ENCODE assay signal across 18 cellular contexts in the genomic region with DNA sequence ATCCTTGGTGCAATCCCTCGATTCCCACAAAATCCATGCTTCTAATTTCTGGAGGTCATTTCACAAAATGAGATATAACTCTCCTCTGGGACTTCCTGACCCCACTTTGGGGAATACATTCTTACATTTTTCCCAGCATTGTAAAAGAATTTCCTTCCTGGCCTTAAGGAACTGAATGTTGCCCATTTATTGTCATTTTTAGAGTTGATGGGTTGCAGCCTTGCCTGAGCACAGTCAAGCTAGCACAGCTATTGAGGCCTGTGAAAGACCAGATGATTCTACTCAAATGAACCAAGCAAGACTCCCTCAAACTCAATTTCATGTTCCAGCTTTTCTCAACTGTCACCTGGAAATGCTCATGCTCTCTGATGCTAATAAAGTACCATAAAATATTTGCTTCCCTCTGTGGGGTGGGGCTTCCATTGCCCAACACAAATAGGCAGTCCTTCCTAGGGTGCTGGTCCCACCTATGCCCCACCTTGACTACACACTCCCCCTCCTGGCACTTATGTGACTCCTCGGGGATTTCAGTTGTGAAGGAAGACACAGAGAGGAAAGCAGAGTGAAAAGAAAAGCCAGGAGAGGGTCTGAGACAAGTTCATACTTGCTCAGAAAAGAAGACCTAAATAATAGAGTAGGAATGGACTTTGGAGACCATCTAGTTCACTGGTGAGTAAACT.
"Had no signal": no experiment of that assay in that cellular context is flagged by ENCODE, and none has a peak within 500 bp of the region (broad histone marks: within the 10 kb centered on the region; RNA-seq: fewer than 3 reads in every experiment).

No MANE protein-coding gene starts in this region.

- ATAC-seq: activated naive CD4-positive, alpha-beta T cell treated with anti-CD3 and anti-CD28 coated beads, Interleukin-2, amount 50 U/mL, for 72 hours; foreskin keratinocyte; natural killer cell; stimulated activated memory B cell treated with anti-CD40 and anti-IgM and Interleukin-4, amounts not matched to agents 10 μg/mL and 1 μg/mL and 100 μg/mL, for 72 hours; upper lobe of right lung had no signal

- H3K9me3 ChIP-seq: esophagus muscularis mucosa, spleen, upper lobe of right lung had no signal

- H3K4me1 Mint-ChIP-seq: natural killer cell; stimulated activated memory B cell treated with anti-CD40 and anti-IgM and Interleukin-4, amounts not matched to agents 10 μg/mL and 1 μg/mL and 100 μg/mL, for 72 hours had no signal

- H3K4me1 ChIP-seq: esophagus muscularis mucosa, foreskin keratinocyte, parathyroid adenoma, upper lobe of right lung had no signal

- H3K9ac ChIP-seq: parathyroid adenoma had no signal

- H3K4me3 Mint-ChIP-seq: natural killer cell; stimulated activated memory B cell treated with anti-CD40 and anti-IgM and Interleukin-4, amounts not matched to agents 10 μg/mL and 1 μg/mL and 100 μg/mL, for 72 hours had no signal

- H3K36me3 ChIP-seq: esophagus muscularis mucosa, spleen, upper lobe of right lung, WERI-Rb-1 had no signal

- H3K79me2 ChIP-seq: parathyroid adenoma had no signal

- H3K9me3 Mint-ChIP-seq: activated naive CD4-positive, alpha-beta T cell treated with anti-CD3 and anti-CD28 coated beads, Interleukin-2, amount 50 U/mL, for 72 hours; natural killer cell; stimulated activated memory B cell treated with anti-CD40 and anti-IgM and Interleukin-4, amounts not matched to agents 10 μg/mL and 1 μg/mL and 100 μg/mL, for 72 hours had no signal

- DNase-seq: activated CD4-positive, alpha-beta T cell treated with anti-CD3 and anti-CD28 coated beads, Interleukin-2, amount 50 U/mL, for 4 hours; activated gamma-delta T cell; effector CD4-positive, alpha-beta T cell; foreskin keratinocyte; glutamatergic neuron; hypothalamus; kidney; mesenchymal stem cell; natural killer cell; spleen; stimulated activated CD4-positive, alpha-beta T cell treated with anti-CD3 and anti-CD28 coated beads, Interleukin-4, amount 100 ng/mL, for 4 hours; SW 1271; upper lobe of right lung; WERI-Rb-1 had no signal

- H3K27ac Mint-ChIP-seq: activated naive CD4-positive, alpha-beta T cell treated with anti-CD3 and anti-CD28 coated beads, Interleukin-2, amount 50 U/mL, for 72 hours; natural killer cell; stimulated activated memory B cell treated with anti-CD40 and anti-IgM and Interleukin-4, amounts not matched to agents 10 μg/mL and 1 μg/mL and 100 μg/mL, for 72 hours had no signal

- H3K27ac ChIP-seq: esophagus muscularis mucosa, foreskin keratinocyte, parathyroid adenoma, upper lobe of right lung, WERI-Rb-1 had no signal

- H3K36me3 Mint-ChIP-seq: activated naive CD4-positive, alpha-beta T cell treated with anti-CD3 and anti-CD28 coated beads, Interleukin-2, amount 50 U/mL, for 72 hours; natural killer cell; stimulated activated memory B cell treated with anti-CD40 and anti-IgM and Interleukin-4, amounts not matched to agents 10 μg/mL and 1 μg/mL and 100 μg/mL, for 72 hours had no signal

- H3K27me3 ChIP-seq: esophagus muscularis mucosa, foreskin keratinocyte, spleen, upper lobe of right lung had no signal

- H3K4me3 ChIP-seq: esophagus muscularis mucosa, spleen, upper lobe of right lung had no signal
